In the genomic region with DNA sequence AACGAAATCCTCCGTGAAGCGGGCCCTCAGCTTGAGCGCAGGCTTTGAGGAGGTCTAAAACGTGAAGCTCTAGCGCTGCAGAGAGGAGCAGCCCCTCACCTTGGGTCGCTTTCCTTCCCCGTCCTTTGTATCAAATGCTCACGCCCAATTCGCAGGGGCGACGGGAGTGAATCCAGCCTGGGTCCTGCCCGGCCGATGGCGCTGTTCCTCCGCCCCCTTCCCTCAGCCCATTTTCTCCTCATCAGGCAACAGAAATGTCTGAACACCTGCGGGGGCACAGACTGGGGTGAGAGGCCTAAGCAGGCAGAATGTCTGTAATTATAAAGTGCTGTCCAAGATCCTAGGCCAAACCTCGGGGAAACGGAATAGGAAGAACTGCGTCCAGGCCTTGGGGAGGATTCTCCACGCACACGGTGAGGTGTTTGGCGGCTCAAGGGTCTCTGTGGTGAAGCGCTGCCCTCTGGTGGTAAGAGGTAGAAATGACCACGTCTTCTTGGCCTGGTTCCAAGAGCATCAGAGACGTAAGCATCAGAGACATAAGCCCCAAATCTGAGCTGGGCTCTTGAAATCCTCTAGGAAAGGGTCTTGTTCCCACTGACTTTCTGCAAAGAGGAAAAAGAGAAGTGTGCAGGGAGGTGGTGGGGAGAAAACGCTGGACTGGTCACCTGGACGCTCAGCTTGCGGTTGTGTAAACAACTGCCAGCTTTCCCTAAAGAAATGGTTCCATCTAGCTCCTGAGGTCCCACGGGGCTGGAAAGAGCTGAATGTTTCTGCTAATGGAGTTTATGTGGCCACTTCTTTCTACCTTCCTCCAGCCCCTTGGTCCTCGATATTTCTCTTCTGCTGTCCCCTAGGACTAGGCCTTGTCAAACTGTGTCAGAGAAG, we compare ENCODE assay signal across 8 cellular contexts.
DNase-seq lines count a peak whose midpoint lies in the region; ATAC-seq, FAIRE-seq and TF ChIP-seq lines count a peak whose summit lies in the region.

No MANE protein-coding gene starts in this region.

- peak overlapping the region; percentile 14 for H3K27ac Mint-ChIP-seq in progenitor cell of endocrine pancreas

- peaks cover 47% of the 10 kb centered on the region for H3K27me3 Mint-ChIP-seq in progenitor cell of endocrine pancreas

- WGBS in heart left ventricle, 4 donors, result 21 to 26% (median 25%) methylated on average over 31 of the region's 31 CpGs

- no peak for TF ChIP-seq POLR2A in heart left ventricle (IDR thresholded peaks at IDR 0.05)

- H3K4me1 ChIP-seq in heart left ventricle, result peaks cover 0 to 17% (median 0%) of the 10 kb centered on the region in 12 donors

- H3K4me1 Mint-ChIP-seq in progenitor cell of endocrine pancreas (ENCODE audit: low read depth), result peaks cover 5% of the 10 kb centered on the region

- no peak overlapping the region for H3K27ac ChIP-seq in heart left ventricle

- H3K9me3 Mint-ChIP-seq in progenitor cell of endocrine pancreas (ENCODE audit: low read depth), result no peaks in the 10 kb centered on the region

- H3K4me3 Mint-ChIP-seq in progenitor cell of endocrine pancreas (ENCODE audit: low read depth), result peak overlapping the region; percentile 48

- intact Hi-C loops in heart left ventricle (cut with DNase I), result loop anchor here (1.0 to 10.0 kb wide), 9 partner anchors 149 to 259 kb away; no protein-coding TSS in a partner anchor

- H3K36me3 ChIP-seq in heart left ventricle, result no peaks in the 10 kb centered on the region

- TF ChIP-seq CTCF in heart left ventricle (IDR thresholded peaks at IDR 0.05) (peak; percentile 73 to 90 (median 80)), progenitor cell of endocrine pancreas (IDR thresholded peaks at IDR 0.05; ENCODE audit: unreplicated experiment) (peak; percentile 81)

- no peaks in the 10 kb centered on the region for H3K36me3 Mint-ChIP-seq in progenitor cell of endocrine pancreas (ENCODE audit: insufficient read depth)

- H3K27me3 ChIP-seq in heart left ventricle, result peaks cover 0 to 31% (median 3%) of the 10 kb centered on the region in 9 donors

- ATAC-seq in heart left ventricle (peak in 3 of 4 donors; percentile 47 to 72 (median 69)), GM21423 (IDR thresholded peaks at IDR 0.05; ENCODE audit: unreplicated experiment) (no peak)

- H3K4me3 ChIP-seq in heart left ventricle, result no peak overlapping the region

- DNase-seq in ELR (ENCODE audit: low read depth) (peak; percentile 76), M059J (ENCODE audit: low read depth) (peak; percentile 59), SK-N-DZ (ENCODE audit: low spot score) (peak; percentile 70), heart left ventricle (peak in 4 of 5 donors; percentile 46 to 62 (median 55)), progenitor cell of endocrine pancreas (ENCODE audit: low spot score, unreplicated experiment) (peak; percentile 48), urothelium cell line (ENCODE audit: low spot score) (peak; percentile 85)
- peak; percentile 65 for DNase-seq in activated naive CD4-positive, alpha-beta T cell treated with anti-CD3 and anti-CD28 coated beads, Interleukin-2, amount 50 U/mL, for 16 hours

- H3K9me3 ChIP-seq in heart left ventricle, result no peaks in the 10 kb centered on the region

- FAIRE-seq in urothelium cell line (lab: Jason Lieb, UNC), result no peak
